ENCODE assay signal across 23 cellular contexts in genomic region chr17:32610027-32610650, GRCh38.
DNase-seq lines count a peak whose midpoint lies in the region; ATAC-seq, FAIRE-seq and TF ChIP-seq lines count a peak whose summit lies in the region.
"Had no signal": no experiment of that assay in that cellular context is flagged by ENCODE, and none has a peak within 500 bp of the region (broad histone marks: within the 10 kb centered on the region; RNA-seq: fewer than 3 reads in every experiment).

No MANE protein-coding gene starts in this region.

- intact Hi-C loops in mammary epithelial cell (cut with micrococcal nuclease) = no loop called here

- TF ChIP-seq CTCF in GM23338 (conservative IDR thresholded peaks at IDR 0.05; ENCODE audit: low read depth in 2 of 2) (no peak), bronchial epithelial cell (IDR thresholded peaks at IDR 0.05; ENCODE audit: insufficient read depth, low read length, severe bottlenecking) (no peak), mammary epithelial cell (conservative IDR thresholded peaks at IDR 0.05 in 1 of 2, IDR thresholded peaks at IDR 0.05 in 1 of 2; ENCODE audit: extremely low read depth in 1 of 2, insufficient read depth in 1 of 2, low read depth in 1 of 2, low read length in 2 of 2) (no peak)

- H3K79me2 ChIP-seq in GM23338 (replicated peaks; ENCODE audit: insufficient read depth) (no peaks in the 10 kb centered on the region), mesendoderm (ENCODE audit: control insufficient read depth, insufficient read depth, low read length) (no peaks in the 10 kb centered on the region), mammary epithelial cell (ENCODE audit: insufficient read depth, low read length) (no peaks in the 10 kb centered on the region)

- no peaks in the 10 kb centered on the region for H3K36me3 ChIP-seq in GM23338 (ENCODE audit: insufficient read depth)
- H3K36me3 ChIP-seq in bronchial epithelial cell (ENCODE audit: control insufficient read depth, insufficient read depth, low read length) = no peaks in the 10 kb centered on the region
- no peaks in the 10 kb centered on the region for H3K36me3 ChIP-seq in mesendoderm (ENCODE audit: control insufficient read depth, insufficient read depth, low read length)
- no peaks in the 10 kb centered on the region for H3K36me3 ChIP-seq in mammary epithelial cell (ENCODE audit: insufficient read depth, low read length)
- H3K36me3 ChIP-seq: MG63 had no signal

- ATAC-seq in GM23338 = peak; percentile 81

- dilution Hi-C loops in mammary epithelial cell (cut with HindIII; ENCODE audit: low sequenced_read_pairs) = no loop called here

- no peak overlapping the region for H2BK5ac ChIP-seq in mesendoderm (ENCODE audit: low read length)

- H3F3A ChIP-seq in GM23338 (replicated peaks; ENCODE audit: low read depth) = no peaks in the 10 kb centered on the region

- H3K18ac ChIP-seq in mesendoderm (ENCODE audit: low read length) = no peak overlapping the region

- H4K5ac ChIP-seq in mesendoderm (ENCODE audit: low read length) = no peak overlapping the region

- no peak overlapping the region for H3K4me3 Mint-ChIP-seq in GM23338
- no peak overlapping the region for H3K4me3 Mint-ChIP-seq in activated T-cell treated with anti-CD3 and anti-CD28 coated beads, Interleukin-2, amount 50 U/mL, for 24 hours
- H3K4me3 Mint-ChIP-seq: CD14-positive monocyte had no signal

- H4K20me1 ChIP-seq in GM23338 (replicated peaks; ENCODE audit: insufficient read depth) (no peaks in the 10 kb centered on the region), mammary epithelial cell (ENCODE audit: insufficient read depth, low read length) (no peaks in the 10 kb centered on the region)

- DNase-seq in GM23338 (ENCODE audit: low spot score) (no peak), NCI-H524 (lab: John Stamatoyannopoulos, UW) (peak; percentile 94 to 98), bronchial epithelial cell (ENCODE audit: low read depth) (no peak), mesendoderm (peak; percentile 19), mammary epithelial cell (no peak), RPMI8226 (no peak)
- DNase-seq in activated T-cell treated with anti-CD3 and anti-CD28 coated beads, Interleukin-2, amount 50 U/mL, for 24 hours = no peak
- DNase-seq: AML-193; DMS 273 treated with DMSO at 0.1 percent for 48 hours; DND-41; GDM1; HCEC 1CT; Kasumi-1; MG63; NCI-H1048; NCI-H1436; NCI-H2029 treated with DMSO at 0.1 percent for 48 hours; NCI-H510A treated with DMSO at 0.1 percent for 48 hours; NK-92 treated with Interleukin-12 subunit alpha and Interleukin-12 subunit beta, amount 100 ng/mL, for 24 hours; SHP77 had no signal

- no TSS peak for BruUV-seq in mammary epithelial cell (replicated peaks; lab: Mats Ljungman, UMichigan)

- H3K4me1 ChIP-seq in GM23338 (ENCODE audit: insufficient read depth) = 0 out of 2 replicates have a peak, but pooled peaks cover 7% of the 10 kb centered on the region
- H3K4me1 ChIP-seq in mesendoderm (ENCODE audit: control insufficient read depth, low read depth, low read length) = peaks cover 4% of the 10 kb centered on the region
- H3K4me1 ChIP-seq in mammary epithelial cell (ENCODE audit: insufficient read depth, low read length) = peaks cover 3% of the 10 kb centered on the region

- H4K8ac ChIP-seq in mesendoderm (ENCODE audit: low read depth, low read length) = no peak overlapping the region

- H2BK15ac ChIP-seq in mesendoderm (replicated peaks; ENCODE audit: low read depth) = no peak overlapping the region

- no CpG with 5 or more reads among the region's 6 CpGs for WGBS in mesendoderm (ENCODE audit: extremely low coverage, insufficient coverage, low lambda C conversion rate)
- 95% methylated on average over 4 of the region's 6 CpGs for WGBS in mammary epithelial cell (ENCODE audit: low coverage, missing lambda C conversion rate)

- H2AFZ ChIP-seq in GM23338 = no peak overlapping the region
- H2AFZ ChIP-seq in mammary epithelial cell (ENCODE audit: low read depth, low read length) = no peak overlapping the region

- no peak overlapping the region for H3K56ac ChIP-seq in mesendoderm (ENCODE audit: low read length)

- H3K9ac ChIP-seq in mesendoderm (ENCODE audit: low read length) (no peak overlapping the region), mammary epithelial cell (ENCODE audit: insufficient read depth, low read length) (no peak overlapping the region)

- H3K9me3 Mint-ChIP-seq in GM23338 = no peaks in the 10 kb centered on the region; the same call in 2 of the 3 replicates
- no peaks in the 10 kb centered on the region for H3K9me3 Mint-ChIP-seq in activated T-cell treated with anti-CD3 and anti-CD28 coated beads, Interleukin-2, amount 50 U/mL, for 24 hours

- in situ Hi-C loops in mammary epithelial cell (cut with MboI; ENCODE audit: low sequenced_read_pairs in 2 of 2) = loop anchor here in 1 of 2 donors (10.0 kb wide), 1 partner anchor 125 kb away; the partner anchor contains the start of gene CDK5R1

- H3K27ac Mint-ChIP-seq in GM23338 = no peak overlapping the region; the same call in 1 of the 2 replicates
- H3K27ac Mint-ChIP-seq in activated T-cell treated with anti-CD3 and anti-CD28 coated beads, Interleukin-2, amount 50 U/mL, for 24 hours = no peak overlapping the region

- H3K4ac ChIP-seq in mesendoderm (ENCODE audit: low read depth, low read length) = no peak overlapping the region

- H3K27me3 ChIP-seq in GM23338 (ENCODE audit: insufficient read depth) (no peaks in the 10 kb centered on the region), bronchial epithelial cell (ENCODE audit: control insufficient read depth, insufficient read depth, low read length) (no peaks in the 10 kb centered on the region), mesendoderm (ENCODE audit: insufficient read depth, low read length, poor library complexity) (no peaks in the 10 kb centered on the region), mammary epithelial cell (ENCODE audit: insufficient read depth, low read length) (no peaks in the 10 kb centered on the region)
- H3K27me3 ChIP-seq: MG63 had no signal

- CTCF ChIA-PET in mammary epithelial cell (lab: Charles Lee; ENCODE audit: low non-redundant PET) = no interaction called here

- peaks cover 2% of the 10 kb centered on the region for H3K27me3 Mint-ChIP-seq in GM23338 (ENCODE audit: insufficient read depth, low read depth, poor library complexity)
- H3K27me3 Mint-ChIP-seq in activated T-cell treated with anti-CD3 and anti-CD28 coated beads, Interleukin-2, amount 50 U/mL, for 24 hours = no peaks in the 10 kb centered on the region

- H3K27ac ChIP-seq in GM23338 (ENCODE audit: low read depth) (no peak overlapping the region), mesendoderm (ENCODE audit: low read depth, low read length) (no peak overlapping the region), mammary epithelial cell (ENCODE audit: insufficient read depth, low read depth, low read length) (no peak overlapping the region)
- H3K27ac ChIP-seq: SK-N-MC had no signal

- no peaks in the 10 kb centered on the region for H3K36me3 Mint-ChIP-seq in GM23338 (ENCODE audit: low read depth)
- no peaks in the 10 kb centered on the region for H3K36me3 Mint-ChIP-seq in activated T-cell treated with anti-CD3 and anti-CD28 coated beads, Interleukin-2, amount 50 U/mL, for 24 hours (ENCODE audit: low read depth)
- H3K36me3 Mint-ChIP-seq: CD14-positive monocyte had no signal

- H3K4me1 Mint-ChIP-seq in GM23338 = no peaks in the 10 kb centered on the region; the same call in 2 of the 3 replicates
- H3K4me1 Mint-ChIP-seq in activated T-cell treated with anti-CD3 and anti-CD28 coated beads, Interleukin-2, amount 50 U/mL, for 24 hours (ENCODE audit: low read depth) = peaks cover 9% of the 10 kb centered on the region

- FAIRE-seq in bronchial epithelial cell (lab: Jason Lieb, UNC) = peak; percentile 47
- FAIRE-seq: HTR-8/SVneo had no signal

- no peak overlapping the region for H3K23ac ChIP-seq in mesendoderm (ENCODE audit: low read length)

- no peak overlapping the region for H3K4me2 ChIP-seq in GM23338
- no peak overlapping the region for H3K4me2 ChIP-seq in mesendoderm (ENCODE audit: low read length)
- H3K4me2 ChIP-seq in mammary epithelial cell (ENCODE audit: insufficient read depth, low read depth, low read length) = no peak overlapping the region

- H3K79me1 ChIP-seq in mesendoderm (ENCODE audit: low read length) = no peaks in the 10 kb centered on the region

- H3K9me3 ChIP-seq in mammary epithelial cell (replicated peaks; ENCODE audit: insufficient read depth, low read length) = no peaks in the 10 kb centered on the region
- H3K9me3 ChIP-seq: MG63 had no signal

- no peak overlapping the region for H3K4me3 ChIP-seq in GM23338
- H3K4me3 ChIP-seq in bronchial epithelial cell (ENCODE audit: low read depth, low read length) = no peak overlapping the region
- no peak overlapping the region for H3K4me3 ChIP-seq in mesendoderm (ENCODE audit: low read length)
- no peak overlapping the region for H3K4me3 ChIP-seq in mammary epithelial cell (replicated peaks in 1 of 3; ENCODE audit: insufficient read depth in 1 of 3, low read depth in 2 of 3, low read length in 3 of 3)
- H3K4me3 ChIP-seq: MG63, SK-N-MC had no signal

- H3K9me2 ChIP-seq in GM23338 (ENCODE audit: insufficient read depth) = no peaks in the 10 kb centered on the region

- H2BK120ac ChIP-seq in mesendoderm (ENCODE audit: low read depth, low read length) = no peak overlapping the region

- no peak overlapping the region for H2AK5ac ChIP-seq in mesendoderm (ENCODE audit: low read length)

TF ChIP-seq in GM23338, 12 proteins besides CTCF, POLR2A, EP300 and RAD21 (continues in another document):
- TF ChIP-seq ZNF114 (CRISPR knock-in tag; IDR thresholded peaks at IDR 0.05) = no peak

Comparison
In these comparisons a context has a peak if more than half of its experiments do, and no peak if none do; other contexts are left out.
1. DNase-seq: peak in NCI-H524 (2 of 2) and mesendoderm (single experiment); none in GM23338 (single experiment), bronchial epithelial cell (single experiment), activated T-cell treated with anti-CD3 and anti-CD28 coated beads, Interleukin-2, amount 50 U/mL, for 24 hours (single experiment), mammary epithelial cell (single experiment) and RPMI8226 (single experiment).